ENCODE assay signal across 8 cellular contexts in genomic region chr1:227887697-227888403, GRCh38. TPM values are rescaled to one million over a fixed set of nuclear protein-coding genes. Genes with fewer than 3 reads are reported as not detected.
A peak's percentile ranks its signal among the peaks of the same experiment; 100 is the strongest.
DNase-seq lines count a peak whose midpoint lies in the region; ATAC-seq and TF ChIP-seq lines count a peak whose summit lies in the region.

No MANE protein-coding gene starts in this region.

- H3K27me3 ChIP-seq in fibroblast of lung (ENCODE audit: control insufficient read depth, insufficient read depth, low read length) = no peaks in the 10 kb centered on the region

- no peaks in the 10 kb centered on the region for H4K20me1 ChIP-seq in fibroblast of lung (ENCODE audit: control insufficient read depth, extremely low read depth, insufficient read depth, low read length)

- H3K4me1 Mint-ChIP-seq in WTC11 (peaks cover 9% of the 10 kb centered on the region), nephron progenitor cell (peaks cover 49% of the 10 kb centered on the region)

- H3K9me3 Mint-ChIP-seq in WTC11 = no peaks in the 10 kb centered on the region
- H3K9me3 Mint-ChIP-seq in nephron progenitor cell = no peaks in the 10 kb centered on the region

- H3K27me3 Mint-ChIP-seq in WTC11 (ENCODE audit: low read depth) (no peaks in the 10 kb centered on the region; the same call in 1 of the 2 replicates), nephron progenitor cell (ENCODE audit: low read depth, poor library complexity) (peaks cover 8% of the 10 kb centered on the region)

- H3K4me3 Mint-ChIP-seq in WTC11 (peak overlapping the region; percentile 77), nephron progenitor cell (peak overlapping the region; percentile 68)

- H3K36me3 Mint-ChIP-seq in WTC11 (no peaks in the 10 kb centered on the region), nephron progenitor cell (ENCODE audit: low read depth) (no peaks in the 10 kb centered on the region)

- POLR2A ChIA-PET in WTC11 (lab: Charles Lee) = no interaction called here

- H3K9ac ChIP-seq in fibroblast of lung (ENCODE audit: insufficient read depth, low read length) = no peak overlapping the region

- in situ Hi-C loops in GM13976 (cut with MboI; ENCODE audit: low sequenced_read_pairs, unreplicated experiment) = no loop called here

- H3K27ac ChIP-seq in fibroblast of lung (ENCODE audit: insufficient read depth, low read length) = no peak overlapping the region

- H3K79me2 ChIP-seq in fibroblast of lung (ENCODE audit: control insufficient read depth, insufficient read depth, low read length) = no peaks in the 10 kb centered on the region

- H3K27ac Mint-ChIP-seq in WTC11 (no peak overlapping the region), nephron progenitor cell (no peak overlapping the region)

- no peak overlapping the region for H2AFZ ChIP-seq in fibroblast of lung (ENCODE audit: low read length)

- H3K4me2 ChIP-seq in fibroblast of lung (ENCODE audit: extremely low read depth, insufficient read depth, low read length) = no peak overlapping the region

- ATAC-seq in WTC11 = peak; percentile 12
- ATAC-seq in HG02571 (IDR thresholded peaks at IDR 0.05; ENCODE audit: unreplicated experiment) = no peak

- no peaks in the 10 kb centered on the region for H3K9me3 ChIP-seq in fibroblast of lung (ENCODE audit: control insufficient read depth, insufficient read depth, low read depth, low read length)

- H3K36me3 ChIP-seq in fibroblast of lung (ENCODE audit: control insufficient read depth, insufficient read depth, low read length) = no peaks in the 10 kb centered on the region

- TF ChIP-seq CTCF in WTC11 (IDR thresholded peaks at IDR 0.05) (no peak), fibroblast of lung (conservative IDR thresholded peaks at IDR 0.05 in 1 of 2, IDR thresholded peaks at IDR 0.05 in 1 of 2; ENCODE audit: low read depth in 1 of 2, low read length in 2 of 2) (no peak), nephron progenitor cell (IDR thresholded peaks at IDR 0.05) (no peak), GM13976 (IDR thresholded peaks at IDR 0.05; ENCODE audit: borderline replicate concordance, control extremely low read depth, extremely low read depth, insufficient read depth, missing control alignments) (no peak)

- peaks cover 2% of the 10 kb centered on the region for H3K4me1 ChIP-seq in fibroblast of lung (ENCODE audit: control insufficient read depth, extremely low read depth, insufficient read depth, low read length)

- CTCF ChIA-PET in WTC11 (lab: Charles Lee) = interaction anchor here (0.7 to 1.2 kb wide), 7 partner anchors 54 to 118 kb away, joined by 3 to 4 read pairs (median 3); partner anchors contain the start of gene WNT9A

- DNase-seq in AG20443 (ENCODE audit: low spot score) (peak; percentile 53), WTC11 (ENCODE audit: low spot score) (peak; percentile 43), fibroblast of lung (ENCODE audit: low read depth in 2 of 2) (peak; percentile 15 to 32), nephron progenitor cell (peak; percentile 45), NCI-H748 (lab: John Stamatoyannopoulos, UW; ENCODE audit: unreplicated experiment) (no peak), GM13976 (ENCODE audit: low spot score) (no peak), NCI-H146 (lab: John Stamatoyannopoulos, UW) (no peak)

- H3K4me3 ChIP-seq in fibroblast of lung (replicated peaks in 1 of 4; ENCODE audit: control extremely low read depth in 1 of 4, insufficient read depth in 1 of 4, low read depth in 3 of 4, low read length in 4 of 4) = peak overlapping the region in 1 of 4 experiments; percentile 36

TF ChIP-seq in WTC11, 78 proteins besides CTCF, POLR2A, EP300 and RAD21 (continues in another document):
- TF ChIP-seq ZNF396 (CRISPR knock-in tag; IDR thresholded peaks at IDR 0.05; ENCODE audit: borderline replicate concordance) (no peak), MLX (CRISPR knock-in tag; IDR thresholded peaks at IDR 0.05) (no peak), CREB1 (CRISPR knock-in tag; IDR thresholded peaks at IDR 0.05) (no peak), OVOL2 (CRISPR knock-in tag; IDR thresholded peaks at IDR 0.05; ENCODE audit: borderline replicate concordance) (no peak), ZBTB21 (CRISPR knock-in tag; IDR thresholded peaks at IDR 0.05; ENCODE audit: borderline replicate concordance) (no peak), CDX4 (CRISPR knock-in tag; IDR thresholded peaks at IDR 0.05; ENCODE audit: borderline replicate concordance) (no peak), IRF1 (CRISPR knock-in tag; IDR thresholded peaks at IDR 0.05) (no peak), HMGA2 (CRISPR knock-in tag; IDR thresholded peaks at IDR 0.05) (no peak), E2F4 (CRISPR knock-in tag; IDR thresholded peaks at IDR 0.05; ENCODE audit: borderline replicate concordance, low read depth) (no peak), ZBTB43 (CRISPR knock-in tag; IDR thresholded peaks at IDR 0.05) (no peak), NFYB (CRISPR knock-in tag; conservative IDR thresholded peaks at IDR 0.05; ENCODE audit: low read depth) (no peak), STAT6 (CRISPR knock-in tag; conservative IDR thresholded peaks at IDR 0.05; ENCODE audit: low read depth) (no peak), MAX (CRISPR knock-in tag; IDR thresholded peaks at IDR 0.05) (no peak), SP1 (CRISPR knock-in tag; conservative IDR thresholded peaks at IDR 0.05) (no peak)

RNA-seq across cellular contexts. Expression of gene WNT9A, which starts 59.9 kb away (rescaled TPM):
- total RNA-seq in WTC11 (2021) (1.1 to 1.5 TPM (median 1.3 TPM) in 3 replicates), fibroblast of lung (1.0 and 5.3 TPM in 2 replicates)
- 1.0 and 2.7 TPM in 2 replicates for polyA plus RNA-seq in fibroblast of lung
- 0.89 and 2.8 TPM in 2 replicates for polyA plus RNA-seq in fibroblast of lung (2012)
- polyA minus RNA-seq in fibroblast of lung (ENCODE audit: low replicate concordance) = 0.31 and 5.8 TPM in 2 replicates

Comparison
In these comparisons a context has a peak if more than half of its experiments do, and no peak if none do; other contexts are left out.
1. DNase-seq: peak in AG20443 (single experiment), WTC11 (single experiment), fibroblast of lung (2 of 2) and nephron progenitor cell (single experiment); none in NCI-H748 (single experiment), GM13976 (single experiment) and NCI-H146 (single experiment).